ENCODE assay signal across 22 cellular contexts in the genomic region with DNA sequence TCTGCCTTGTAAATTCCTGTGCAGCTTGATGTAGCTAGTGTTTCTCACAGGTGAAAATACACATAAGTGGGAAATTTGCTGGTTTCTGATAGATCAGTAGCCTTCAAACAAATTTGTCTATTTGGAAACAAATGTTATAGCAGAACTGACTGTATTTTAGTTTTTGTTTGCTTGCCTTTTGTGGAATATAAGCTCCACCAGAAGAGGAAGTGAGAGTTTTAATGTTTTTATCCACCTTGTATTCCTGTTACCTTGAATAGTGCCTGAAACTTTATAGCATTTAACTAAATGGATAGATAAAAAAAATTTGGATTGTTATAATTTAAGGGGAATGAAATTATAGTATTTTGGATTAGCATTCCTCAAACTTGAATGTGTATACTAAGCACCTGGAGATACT.
"Had no signal": no experiment of that assay in that cellular context is flagged by ENCODE, and none has a peak within 500 bp of the region (broad histone marks: within the 10 kb centered on the region; RNA-seq: fewer than 3 reads in every experiment).

No MANE protein-coding gene starts in this region.

- H3K9me3 Mint-ChIP-seq: activated T-helper 17 cell treated with anti-CD3 and anti-CD28 coated beads, Interleukin-2, amount 50 U/mL, for 72 hours; neural crest cell; T-helper 2 cell treated with Interferon-gamma antibody and Interleukin-4, amounts not matched to agents 5 μg/mL and 100 μg/mL, for 36 hours; WTC11 had no signal

- H3K27me3 Mint-ChIP-seq: activated T-helper 17 cell treated with anti-CD3 and anti-CD28 coated beads, Interleukin-2, amount 50 U/mL, for 72 hours had no signal

- H3K4me3 ChIP-seq: ascending aorta, breast epithelium, esophagus muscularis mucosa, gastroesophageal sphincter, heart right ventricle, left lung, psoas muscle, stomach had no signal

- H3K27me3 ChIP-seq: ascending aorta, breast epithelium, esophagus muscularis mucosa, gastroesophageal sphincter, heart right ventricle, left lung, stomach had no signal

- ATAC-seq: activated T-helper 17 cell treated with anti-CD3 and anti-CD28 coated beads, Interleukin-2, amount 50 U/mL, for 72 hours; gastroesophageal sphincter; left lung had no signal

- DNase-seq: activated CD4-positive, alpha-beta T cell treated with anti-CD3 and anti-CD28 coated beads for 48 hours; activated CD8-positive, alpha-beta memory T cell treated with anti-CD3 and anti-CD28 coated beads for 24 hours; activated naive CD4-positive, alpha-beta T cell treated with Interleukin-2 at 50 U/mL for 16 hours; cerebellar nuclear complex; cortex of kidney; effector CD4-positive, alpha-beta T cell; heart right ventricle; left lung; psoas muscle; right cardiac atrium; stimulated activated CD4-positive, alpha-beta T cell treated with anti-CD3 and anti-CD28 coated beads, Interleukin-2, amount 100 ng/mL, for 24 hours; stomach; SW 1271; trophoblast cell had no signal

- H3K4me3 Mint-ChIP-seq: activated T-helper 17 cell treated with anti-CD3 and anti-CD28 coated beads, Interleukin-2, amount 50 U/mL, for 72 hours; neural crest cell; T-helper 2 cell treated with Interferon-gamma antibody and Interleukin-4, amounts not matched to agents 5 μg/mL and 100 μg/mL, for 36 hours; WTC11 had no signal

- H3K27ac ChIP-seq: ascending aorta, breast epithelium, esophagus muscularis mucosa, gastroesophageal sphincter, heart right ventricle, left lung, psoas muscle, stomach had no signal

- H3K9me3 ChIP-seq: ascending aorta, breast epithelium, esophagus muscularis mucosa, gastroesophageal sphincter, heart right ventricle, left lung, psoas muscle, stomach had no signal
